Comparison of ENCODE assay signal across 10 cellular contexts in genomic region chr13:48222358-48223015, GRCh38. TPM values are rescaled to one million over a fixed set of nuclear protein-coding genes. Genes with fewer than 3 reads are reported as not detected.
DNase-seq lines count a peak whose midpoint lies in the region; ATAC-seq and TF ChIP-seq lines count a peak whose summit lies in the region.
"Had no signal": no experiment of that assay in that cellular context is flagged by ENCODE, and none has a peak within 500 bp of the region (broad histone marks: within the 10 kb centered on the region; RNA-seq: fewer than 3 reads in every experiment).

No MANE protein-coding gene starts in this region.

- H3K27ac ChIP-seq in KOPT-K1 (ENCODE audit: low read depth, low read length, poor library complexity, severe bottlenecking) (peak overlapping the region; percentile 68), right atrium auricular region (peak overlapping the region; percentile 72 to 76), stomach smooth muscle (ENCODE audit: low read length) (no peak overlapping the region), WERI-Rb-1 (no peak overlapping the region)

- peak overlapping the region; percentile 90 for H3K4me3 Mint-ChIP-seq in activated T-helper 17 cell treated with anti-CD3 and anti-CD28 coated beads, Interleukin-2, amount 50 U/mL, for 72 hours

- H3K4me1 Mint-ChIP-seq in activated T-helper 17 cell treated with anti-CD3 and anti-CD28 coated beads, Interleukin-2, amount 50 U/mL, for 72 hours, result peaks cover 35% of the 10 kb centered on the region

- no peaks in the 10 kb centered on the region for H3K36me3 Mint-ChIP-seq in activated T-helper 17 cell treated with anti-CD3 and anti-CD28 coated beads, Interleukin-2, amount 50 U/mL, for 72 hours (ENCODE audit: low read depth)

- no peaks in the 10 kb centered on the region for H3K9me3 Mint-ChIP-seq in activated T-helper 17 cell treated with anti-CD3 and anti-CD28 coated beads, Interleukin-2, amount 50 U/mL, for 72 hours

- DNase-seq in right atrium auricular region (ENCODE audit: low spot score) (peak; percentile 75), WERI-Rb-1 (no peak)
- DNase-seq: amygdala, NCI-H2081 treated with DMSO at 0.1 percent for 48 hours had no signal

- H3K27me3 Mint-ChIP-seq in activated T-helper 17 cell treated with anti-CD3 and anti-CD28 coated beads, Interleukin-2, amount 50 U/mL, for 72 hours, result no peaks in the 10 kb centered on the region

- H3K4me3 ChIP-seq in right atrium auricular region (peak overlapping the region; percentile 20 to 43), stomach smooth muscle (ENCODE audit: low read length in 2 of 2) (peak overlapping the region; percentile 2 to 44), WERI-Rb-1 (ENCODE audit: low read depth, low read length) (no peak overlapping the region)

- peak; percentile 55 for ATAC-seq in activated T-helper 17 cell treated with anti-CD3 and anti-CD28 coated beads, Interleukin-2, amount 50 U/mL, for 72 hours (replicated peaks)
- no peak for ATAC-seq in GM19452 (IDR thresholded peaks at IDR 0.05; ENCODE audit: unreplicated experiment)
- ATAC-seq in HG02588 (IDR thresholded peaks at IDR 0.05; ENCODE audit: unreplicated experiment), result no peak
- ATAC-seq in HG02759 (IDR thresholded peaks at IDR 0.05; ENCODE audit: unreplicated experiment), result no peak

- H3K27me3 ChIP-seq in right atrium auricular region, result no peaks in the 10 kb centered on the region
- H3K27me3 ChIP-seq in stomach smooth muscle (ENCODE audit: control insufficient read depth in 1 of 2, insufficient read depth in 2 of 2, low read length in 2 of 2), result no peaks in the 10 kb centered on the region
- H3K27me3 ChIP-seq in WERI-Rb-1 (ENCODE audit: insufficient read depth, low read depth, severe bottlenecking), result no peaks in the 10 kb centered on the region

- H3K9ac ChIP-seq in stomach smooth muscle (ENCODE audit: low read length in 2 of 2), result no peak overlapping the region

- H3K4me1 ChIP-seq in right atrium auricular region (peaks cover 0 to 9% of the 10 kb centered on the region in 2 donors), stomach smooth muscle (ENCODE audit: control insufficient read depth, insufficient read depth, low read length) (no peaks in the 10 kb centered on the region)

- H3K9me3 ChIP-seq in KOPT-K1 (ENCODE audit: insufficient read depth, low read length, poor library complexity, severe bottlenecking), result no peaks in the 10 kb centered on the region
- H3K9me3 ChIP-seq in right atrium auricular region, result no peaks in the 10 kb centered on the region
- no peaks in the 10 kb centered on the region for H3K9me3 ChIP-seq in stomach smooth muscle (ENCODE audit: control insufficient read depth in 2 of 2, low read length in 2 of 2)
- H3K9me3 ChIP-seq in WERI-Rb-1 (ENCODE audit: severe bottlenecking), result no peaks in the 10 kb centered on the region

- H3K27ac Mint-ChIP-seq in activated T-helper 17 cell treated with anti-CD3 and anti-CD28 coated beads, Interleukin-2, amount 50 U/mL, for 72 hours, result peak overlapping the region; percentile 63

- H3K36me3 ChIP-seq in KOPT-K1 (ENCODE audit: insufficient read depth, low read length) (no peaks in the 10 kb centered on the region), right atrium auricular region (no peaks in the 10 kb centered on the region), stomach smooth muscle (ENCODE audit: control insufficient read depth in 2 of 2, insufficient read depth in 2 of 2, low read length in 2 of 2) (no peaks in the 10 kb centered on the region), WERI-Rb-1 (no peaks in the 10 kb centered on the region)

- TF ChIP-seq CTCF in right atrium auricular region (IDR thresholded peaks at IDR 0.05), result no peak
- TF ChIP-seq CTCF in WERI-Rb-1 (IDR thresholded peaks at IDR 0.05; ENCODE audit: low read depth, low read length), result no peak

RNA-seq across cellular contexts. Expression of gene ITM2B, which starts 10.5 kb away (rescaled TPM):
- 100 to 1,000 TPM in 1 of 2 donors, 10 to 100 TPM in 1; 75.7 to 108 TPM for total RNA-seq in activated T-helper 17 cell treated with anti-CD3 and anti-CD28 coated beads, Interleukin-2, amount 50 U/mL, for 72 hours
- total RNA-seq in right atrium auricular region, result 100 to 1,000 TPM; 495 to 570 TPM

Comparison
In these comparisons a context has a peak if more than half of its experiments do, and no peak if none do; other contexts are left out.
1. H3K27ac ChIP-seq: peak in KOPT-K1 (single experiment) and right atrium auricular region (2 of 2); none in stomach smooth muscle (single experiment) and WERI-Rb-1 (single experiment).
2. RNA of gene ITM2B, which starts 10.5 kb away (total RNA-seq): 495 to 570 TPM in right atrium auricular region; 75.7 to 108 TPM in activated T-helper 17 cell treated with anti-CD3 and anti-CD28 coated beads, Interleukin-2, amount 50 U/mL, for 72 hours; every median in the first group is over 4 times any median in the second.